In the genomic region with DNA sequence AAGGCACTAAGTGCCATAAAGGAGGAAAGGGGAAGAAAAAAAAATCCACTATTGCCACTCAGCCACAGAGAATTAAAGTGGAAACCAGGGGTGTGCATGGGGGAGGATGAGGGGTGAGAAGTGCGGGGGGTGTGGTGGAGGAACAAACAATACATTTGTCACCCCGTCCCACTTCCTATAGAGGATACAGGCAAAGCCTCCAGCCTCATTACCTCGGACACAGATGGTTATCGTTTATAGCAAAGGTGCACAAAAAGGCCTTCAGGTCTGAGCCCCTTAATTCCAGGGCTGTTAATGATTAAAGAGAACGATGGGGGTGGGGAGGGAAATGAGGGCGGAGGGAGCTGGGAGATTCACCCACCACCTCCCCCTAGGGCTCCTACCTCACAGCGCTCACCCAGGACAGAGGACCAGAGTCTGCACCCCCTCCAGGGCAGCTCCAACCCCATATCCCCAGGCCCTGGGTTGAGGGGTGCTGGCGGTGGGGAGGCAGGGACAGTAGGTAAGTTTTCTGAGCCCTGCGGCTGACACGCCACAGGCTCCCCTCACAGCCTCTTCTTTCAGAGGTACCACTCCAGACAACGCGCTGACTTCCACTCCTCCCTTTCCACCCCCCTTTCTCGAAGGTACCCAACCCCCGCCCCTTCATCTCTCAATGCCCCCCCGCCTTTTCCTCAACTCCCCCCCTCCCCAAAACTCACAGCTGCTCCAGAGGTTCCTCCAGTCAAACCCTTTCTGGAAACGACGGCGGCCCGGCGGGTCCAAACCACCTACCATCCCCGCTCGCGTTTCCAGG, we compare ENCODE assay signal across 8 cellular contexts. TPM values are rescaled to one million over a fixed set of nuclear protein-coding genes. Genes with fewer than 3 reads are reported as not detected.
DNase-seq lines count a peak whose midpoint lies in the region; ATAC-seq, FAIRE-seq and TF ChIP-seq lines count a peak whose summit lies in the region.

No MANE protein-coding gene starts in this region.

- peak in 1 of 2 donors; percentile 3 for ATAC-seq in activated naive CD4-positive, alpha-beta T cell treated with anti-CD3 and anti-CD28 coated beads, Interleukin-2, amount 50 U/mL, for 72 hours

- H3K36me3 ChIP-seq in small intestine (ENCODE audit: control insufficient read depth in 2 of 2, insufficient read depth in 2 of 2, low read length in 2 of 2), result no peaks in the 10 kb centered on the region

- FAIRE-seq in small intestine (lab: Jason Lieb, UNC), result no peak

- TF ChIP-seq CTCF in HL-60 (IDR thresholded peaks at IDR 0.05; ENCODE audit: insufficient read depth, low read length), result no peak

- peak overlapping the region; percentile 97 for H3K27ac ChIP-seq in HL-60 (replicated peaks)
- H3K27ac ChIP-seq in small intestine (ENCODE audit: low read depth in 1 of 2, low read length in 1 of 2), result peak overlapping the region; percentile 88 to 99

- H3K9me3 ChIP-seq in small intestine (ENCODE audit: control insufficient read depth, low read depth), result no peaks in the 10 kb centered on the region

- peak overlapping the region; percentile 65 to 99 for H3K27ac Mint-ChIP-seq in activated naive CD4-positive, alpha-beta T cell treated with anti-CD3 and anti-CD28 coated beads, Interleukin-2, amount 50 U/mL, for 72 hours

- H3K36me3 Mint-ChIP-seq in activated naive CD4-positive, alpha-beta T cell treated with anti-CD3 and anti-CD28 coated beads, Interleukin-2, amount 50 U/mL, for 72 hours, result peaks cover 22 to 34% of the 10 kb centered on the region in 2 donors

- H3K4me1 ChIP-seq in small intestine (ENCODE audit: control insufficient read depth in 2 of 2, insufficient read depth in 1 of 2, low read depth in 1 of 2, low read length in 1 of 2), result peaks cover 2 to 27% of the 10 kb centered on the region in 2 donors

- H3K9me3 Mint-ChIP-seq in activated naive CD4-positive, alpha-beta T cell treated with anti-CD3 and anti-CD28 coated beads, Interleukin-2, amount 50 U/mL, for 72 hours, result no peaks in the 10 kb centered on the region

- DNase-seq in AML-193 (lab: John Stamatoyannopoulos, UW) (peak; percentile 8 to 21), HL-60 (ENCODE audit: low read depth in 1 of 2, low spot score in 1 of 2) (no peak), small intestine (peak; percentile 29), activated gamma-delta T cell treated with Interleukin-2 at 50 U/mL for 16 hours (no peak), NCI-H146 (lab: John Stamatoyannopoulos, UW) (no peak), erythroblast (lab: John Stamatoyannopoulos, UW) (no peak)
- peak in 1 of 2 donors; percentile 17 for DNase-seq in activated naive CD4-positive, alpha-beta T cell treated with anti-CD3 and anti-CD28 coated beads, Interleukin-2, amount 50 U/mL, for 72 hours (ENCODE audit: low spot score in 2 of 2)

- WGBS in small intestine, 3 donors, result 0 to 1% (median 1%) methylated on average over 16 to 23 of the region's 23 CpGs

- H3K27me3 ChIP-seq in HL-60 (ENCODE audit: insufficient read depth, poor library complexity, severe bottlenecking), result no peaks in the 10 kb centered on the region
- no peaks in the 10 kb centered on the region for H3K27me3 ChIP-seq in small intestine (ENCODE audit: control insufficient read depth in 2 of 2, insufficient read depth in 2 of 2, low read length in 2 of 2)

- H3K4me3 ChIP-seq in HL-60 (replicated peaks; ENCODE audit: insufficient read depth, low read length) (peak overlapping the region; percentile 90), iPS-11a (ENCODE audit: low read depth, low read length) (peak overlapping the region; percentile 86), small intestine (ENCODE audit: low read depth in 1 of 2, low read length in 2 of 2) (peak overlapping the region; percentile 81 to 89)

- no peak for TF ChIP-seq POLR2A in erythroblast (IDR thresholded peaks at IDR 0.05; ENCODE audit: low read length)

RNA-seq across cellular contexts. Expression of a gene that starts 0.5 kb away (rescaled TPM):
- total RNA-seq in activated naive CD4-positive, alpha-beta T cell treated with anti-CD3 and anti-CD28 coated beads, Interleukin-2, amount 50 U/mL, for 72 hours, result 10 to 100 TPM in 1 of 2 donors, 1 to 10 TPM in 1; 4.2 to 10.9 TPM
- 1 to 10 TPM; 1.6 to 4.8 (median 2.7) TPM for polyA plus RNA-seq in small intestine

RNA-seq across cellular contexts. Expression of a gene that starts 0.9 kb away (rescaled TPM):
- 10 to 100 TPM; 19.4 to 20.9 TPM for total RNA-seq in activated naive CD4-positive, alpha-beta T cell treated with anti-CD3 and anti-CD28 coated beads, Interleukin-2, amount 50 U/mL, for 72 hours
- 10 to 100 TPM; 18.1 to 53.0 (median 37.6) TPM for polyA plus RNA-seq in small intestine

Comparison
In these comparisons a context has a peak if more than half of its experiments do, and no peak if none do; other contexts are left out.
1. DNase-seq: peak in AML-193 (2 of 2) and small intestine (single experiment); none in HL-60 (0 of 2), activated gamma-delta T cell treated with Interleukin-2 at 50 U/mL for 16 hours (single experiment), NCI-H146 (single experiment) and erythroblast (0 of 2).
2. Peak in every context shown above with its lines, with median percentiles within 50 percentile points of each other: H3K4me3 ChIP-seq.